Comparison of ENCODE assay signal across 8 cellular contexts in the genomic region with DNA sequence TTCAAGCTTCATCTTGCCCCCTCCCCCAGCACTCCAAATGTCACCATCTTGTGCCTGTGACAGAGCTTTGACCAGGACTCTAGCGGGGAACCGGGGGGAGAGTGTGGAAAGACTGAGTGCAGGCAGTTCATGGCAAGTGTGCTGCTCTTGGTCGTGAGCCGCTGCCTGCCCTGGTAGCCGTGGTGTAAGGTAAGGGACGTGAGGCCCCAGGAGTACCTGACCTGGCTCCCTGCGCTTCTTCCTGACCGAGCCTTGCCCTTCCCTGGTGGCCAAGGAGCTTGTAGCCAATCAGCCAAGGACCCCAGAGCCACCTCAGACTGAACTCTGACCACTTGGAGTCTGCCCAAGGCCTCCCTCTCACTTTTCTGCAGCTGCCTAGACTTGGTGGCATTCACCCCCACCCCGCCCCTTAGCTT. TPM values are rescaled to one million over a fixed set of nuclear protein-coding genes. Genes with fewer than 3 reads are reported as not detected.
DNase-seq lines count a peak whose midpoint lies in the region; ATAC-seq and TF ChIP-seq lines count a peak whose summit lies in the region.

No MANE protein-coding gene starts in this region.

- POLR2A ChIA-PET in activated CD8-positive, alpha-beta T cell treated with anti-CD3 and anti-CD28 coated beads, Interleukin-2, amount 10 ng/mL, durations not matched to agents 7 days and 5 days (lab: Charles Lee), result interaction anchor here (0.9 to 6.7 kb wide), 6 partner anchors 9 to 326 kb away, joined by 3 to 77 read pairs (median 4); no protein-coding TSS in a partner anchor

- peaks cover 22% of the 10 kb centered on the region for H3K4me1 Mint-ChIP-seq in HFFc6 (ENCODE audit: low read depth)
- peaks cover 80% of the 10 kb centered on the region for H3K4me1 Mint-ChIP-seq in activated CD8-positive, alpha-beta T cell treated with anti-CD3 and anti-CD28 coated beads, Interleukin-2, amount 10 ng/mL, durations not matched to agents 7 days and 5 days (ENCODE audit: low read depth)

- H3K36me3 Mint-ChIP-seq in HFFc6 (ENCODE audit: low read depth), result no peaks in the 10 kb centered on the region; the same call in 1 of the 2 replicates
- peaks cover 34% of the 10 kb centered on the region for H3K36me3 Mint-ChIP-seq in activated CD8-positive, alpha-beta T cell treated with anti-CD3 and anti-CD28 coated beads, Interleukin-2, amount 10 ng/mL, durations not matched to agents 7 days and 5 days (ENCODE audit: low read depth)

- H3K4me3 ChIP-seq in left ventricle myocardium inferior, result peak overlapping the region; percentile 84

- peak overlapping the region; percentile 86 for H3K4me3 Mint-ChIP-seq in HFFc6
- H3K4me3 Mint-ChIP-seq in activated CD8-positive, alpha-beta T cell treated with anti-CD3 and anti-CD28 coated beads, Interleukin-2, amount 10 ng/mL, durations not matched to agents 7 days and 5 days, result peak overlapping the region; percentile 82

- H3K36me3 ChIP-seq in left ventricle myocardium inferior, result no peaks in the 10 kb centered on the region

- H3K27me3 Mint-ChIP-seq in HFFc6 (ENCODE audit: insufficient read depth), result peaks cover 7% of the 10 kb centered on the region
- peaks cover 4% of the 10 kb centered on the region for H3K27me3 Mint-ChIP-seq in activated CD8-positive, alpha-beta T cell treated with anti-CD3 and anti-CD28 coated beads, Interleukin-2, amount 10 ng/mL, durations not matched to agents 7 days and 5 days (ENCODE audit: low read depth)

- CTCF ChIA-PET in activated CD8-positive, alpha-beta T cell treated with anti-CD3 and anti-CD28 coated beads, Interleukin-2, amount 10 ng/mL, durations not matched to agents 7 days and 5 days (lab: Charles Lee), result interaction anchor here (0.7 to 17.2 kb wide), 8 partner anchors 17 to 180 kb away, joined by 3 to 381 read pairs (median 6); no protein-coding TSS in a partner anchor

- H3K4me1 ChIP-seq in left ventricle myocardium inferior, result peaks cover 87% of the 10 kb centered on the region

- no peaks in the 10 kb centered on the region for H3K9me3 ChIP-seq in left ventricle myocardium inferior (replicated peaks)

- DNase-seq in HFFc6 (no peak), left ventricle myocardium inferior (no peak), SKM-1 treated with dmso at 0.1 percent for 144 hours (lab: John Stamatoyannopoulos, UW; ENCODE audit: unreplicated experiment) (no peak), NCI-H69 (lab: John Stamatoyannopoulos, UW) (no peak)
- DNase-seq in activated CD8-positive, alpha-beta T cell treated with anti-CD3 and anti-CD28 coated beads, Interleukin-2, amount 10 ng/mL, durations not matched to agents 7 days and 5 days, result peak; percentile 46
- DNase-seq in stimulated activated CD8-positive, alpha-beta memory T cell treated with anti-CD3 and anti-CD28 coated beads, Interleukin-4, amount 100 ng/mL, for 48 hours, result peak; percentile 59

- no peak for TF ChIP-seq CTCF in HFFc6 (IDR thresholded peaks at IDR 0.05)
- TF ChIP-seq CTCF in left ventricle myocardium inferior (IDR thresholded peaks at IDR 0.05; ENCODE audit: borderline replicate concordance), result no peak

- peak overlapping the region; percentile 42; the same call in 1 of the 2 replicates for H3K27ac Mint-ChIP-seq in HFFc6
- H3K27ac Mint-ChIP-seq in activated CD8-positive, alpha-beta T cell treated with anti-CD3 and anti-CD28 coated beads, Interleukin-2, amount 10 ng/mL, durations not matched to agents 7 days and 5 days, result peak overlapping the region; percentile 92

- H3K27ac ChIP-seq in left ventricle myocardium inferior (replicated peaks), result peak overlapping the region; percentile 80

- peak; percentile 11 for ATAC-seq in activated CD8-positive, alpha-beta T cell treated with anti-CD3 and anti-CD28 coated beads, Interleukin-2, amount 10 ng/mL, durations not matched to agents 7 days and 5 days
- ATAC-seq in GM18858 (IDR thresholded peaks at IDR 0.05; ENCODE audit: unreplicated experiment) (no peak), GM18873 (IDR thresholded peaks at IDR 0.05; ENCODE audit: low FRiP score, unreplicated experiment) (no peak)

- intact Hi-C loops in left ventricle myocardium inferior (cut with micrococcal nuclease), result no loop called here

- H3K9me3 Mint-ChIP-seq in HFFc6, result no peaks in the 10 kb centered on the region
- H3K9me3 Mint-ChIP-seq in activated CD8-positive, alpha-beta T cell treated with anti-CD3 and anti-CD28 coated beads, Interleukin-2, amount 10 ng/mL, durations not matched to agents 7 days and 5 days (ENCODE audit: insufficient read depth), result no peaks in the 10 kb centered on the region

- H3K27me3 ChIP-seq in left ventricle myocardium inferior (ENCODE audit: low read depth), result no peaks in the 10 kb centered on the region

RNA-seq across cellular contexts. Expression of gene DGKZ, which starts 1.3 kb away (rescaled TPM):
- 10 to 100 TPM; 40.4 to 49.8 (median 46.2) TPM for total RNA-seq in HFFc6 (2021; fragmentation: NEBNext Ultra II Directional; extraction: Animal tissue kit (Norgen Biotek cat#: 25700))
- total RNA-seq in activated CD8-positive, alpha-beta T cell treated with anti-CD3 and anti-CD28 coated beads, Interleukin-2, amount 10 ng/mL, durations not matched to agents 7 days and 5 days, result 100 to 1,000 TPM; 151 to 152 TPM
- total RNA-seq in left ventricle myocardium inferior, result 77.1 TPM

RNA-seq across cellular contexts. Expression of gene MDK, which starts 32.9 kb away (rescaled TPM):
- total RNA-seq in HFFc6 (2021; fragmentation: NEBNext Ultra II Directional; extraction: Animal tissue kit (Norgen Biotek cat#: 25700)), result 10 to 100 TPM in 5 of 6 experiments, 1 to 10 TPM in 1; 9.7 to 22.9 (median 18.9) TPM
- 1 to 10 TPM; 6.9 to 7.4 TPM for total RNA-seq in activated CD8-positive, alpha-beta T cell treated with anti-CD3 and anti-CD28 coated beads, Interleukin-2, amount 10 ng/mL, durations not matched to agents 7 days and 5 days
- 5.4 TPM for total RNA-seq in left ventricle myocardium inferior

RNA-seq across cellular contexts. Expression of gene CHRM4, which starts 43.0 kb away (rescaled TPM):
- total RNA-seq in HFFc6 (2021; fragmentation: NEBNext Ultra II Directional; extraction: Animal tissue kit (Norgen Biotek cat#: 25700)), result not detected
- total RNA-seq in activated CD8-positive, alpha-beta T cell treated with anti-CD3 and anti-CD28 coated beads, Interleukin-2, amount 10 ng/mL, durations not matched to agents 7 days and 5 days, result under 1 TPM; 0.37 TPM
- not detected for total RNA-seq in left ventricle myocardium inferior

Comparison
In these comparisons a context has a peak if more than half of its experiments do, and no peak if none do; other contexts are left out.
1. DNase-seq: peak in activated CD8-positive, alpha-beta T cell treated with anti-CD3 and anti-CD28 coated beads, Interleukin-2, amount 10 ng/mL, durations not matched to agents 7 days and 5 days (single experiment) and stimulated activated CD8-positive, alpha-beta memory T cell treated with anti-CD3 and anti-CD28 coated beads, Interleukin-4, amount 100 ng/mL, for 48 hours (single experiment); none in HFFc6 (single experiment), left ventricle myocardium inferior (single experiment), SKM-1 treated with dmso at 0.1 percent for 144 hours (single experiment) and NCI-H69 (single experiment).